In genomic region chr10:1050555-1050954, GRCh38 we compare ENCODE assay signal across 8 cellular contexts. TPM values are rescaled to one million over a fixed set of nuclear protein-coding genes. Genes with fewer than 3 reads are reported as not detected.
DNase-seq lines count a peak whose midpoint lies in the region; ATAC-seq and TF ChIP-seq lines count a peak whose summit lies in the region.

No MANE protein-coding gene starts in this region.

- CTCF ChIA-PET in activated CD4-positive, alpha-beta T cell treated with anti-CD3 and anti-CD28 coated beads for 36 hours (lab: Charles Lee), result interaction anchor here (0.7 to 3.3 kb wide), 2 partner anchors 12 to 82 kb away, joined by 3 to 14 read pairs; no protein-coding TSS in a partner anchor

- no peaks in the 10 kb centered on the region for H3K9me3 ChIP-seq in SJCRH30 (replicated peaks)
- no peaks in the 10 kb centered on the region for H3K9me3 ChIP-seq in duodenal mucosa (ENCODE audit: control insufficient read depth in 1 of 2, low read length in 2 of 2)
- H3K9me3 ChIP-seq in psoas muscle, result no peaks in the 10 kb centered on the region

- H3K27ac Mint-ChIP-seq in activated CD4-positive, alpha-beta T cell treated with anti-CD3 and anti-CD28 coated beads for 36 hours, result peak overlapping the region; percentile 63

- H3K4me1 ChIP-seq in SJCRH30 (no peaks in the 10 kb centered on the region), duodenal mucosa (ENCODE audit: control insufficient read depth in 1 of 2, insufficient read depth in 2 of 2, low read length in 2 of 2) (peaks cover 32 to 38% of the 10 kb centered on the region in 2 donors), psoas muscle (peaks cover 47% of the 10 kb centered on the region)

- peak; percentile 72 for DNase-seq in activated CD4-positive, alpha-beta T cell treated with anti-CD3 and anti-CD28 coated beads for 36 hours
- no peak for DNase-seq in activated CD4-positive, alpha-beta T cell treated with anti-CD3 and anti-CD28 coated beads for 1 hour
- no peak for DNase-seq in SJCRH30
- DNase-seq in psoas muscle, result no peak
- no peak for DNase-seq in amniotic stem cell (lab: John Stamatoyannopoulos, UW)
- DNase-seq in mesenteric fat pad (ENCODE audit: low spot score), result no peak

- no peak for TF ChIP-seq CTCF in psoas muscle (IDR thresholded peaks at IDR 0.05)

- POLR2A ChIA-PET in activated CD4-positive, alpha-beta T cell treated with anti-CD3 and anti-CD28 coated beads for 36 hours (lab: Charles Lee), result interaction anchor here (0.6 kb wide), 1 partner anchor 38 kb away, joined by 4 read pairs; no protein-coding TSS in a partner anchor

- no peak for TF ChIP-seq POLR2A in GM18505 (IDR thresholded peaks at IDR 0.05; ENCODE audit: borderline replicate concordance, extremely low read depth, insufficient read depth, insufficient read length)

- H3K9me3 Mint-ChIP-seq in activated CD4-positive, alpha-beta T cell treated with anti-CD3 and anti-CD28 coated beads for 36 hours (ENCODE audit: low read depth), result no peaks in the 10 kb centered on the region

- peaks cover 63% of the 10 kb centered on the region for H3K4me1 Mint-ChIP-seq in activated CD4-positive, alpha-beta T cell treated with anti-CD3 and anti-CD28 coated beads for 36 hours

- peak overlapping the region in 1 of 2 donors; percentile 15 for H3K9ac ChIP-seq in duodenal mucosa (ENCODE audit: low read depth in 1 of 2, low read length in 2 of 2)

- H3K27me3 ChIP-seq in SJCRH30 (no peaks in the 10 kb centered on the region), duodenal mucosa (ENCODE audit: control insufficient read depth in 1 of 2, insufficient read depth in 2 of 2, low read length in 2 of 2) (no peaks in the 10 kb centered on the region), psoas muscle (ENCODE audit: insufficient read depth in 3 of 3, low read length in 2 of 3) (no peaks in the 10 kb centered on the region)

- H3K27ac ChIP-seq in SJCRH30 (no peak overlapping the region), duodenal mucosa (ENCODE audit: low read depth, low read length) (no peak overlapping the region), psoas muscle (peak overlapping the region; percentile 98)

- H3K36me3 Mint-ChIP-seq in activated CD4-positive, alpha-beta T cell treated with anti-CD3 and anti-CD28 coated beads for 36 hours (ENCODE audit: low read depth), result peaks cover 54% of the 10 kb centered on the region

- WGBS in psoas muscle, 3 donors, result 70 to 80% (median 72%) methylated on average over 4 of the region's 4 CpGs

- H3K36me3 ChIP-seq in SJCRH30, result peaks cover 20% of the 10 kb centered on the region
- peaks cover 5 to 12% of the 10 kb centered on the region in 2 donors for H3K36me3 ChIP-seq in duodenal mucosa (ENCODE audit: control insufficient read depth in 1 of 2, insufficient read depth in 2 of 2, low read length in 2 of 2)
- H3K36me3 ChIP-seq in psoas muscle (ENCODE audit: insufficient read depth in 1 of 2, low read depth in 1 of 2), result peaks cover 3 to 40% of the 10 kb centered on the region in 2 donors

- no peaks in the 10 kb centered on the region for H3K27me3 Mint-ChIP-seq in activated CD4-positive, alpha-beta T cell treated with anti-CD3 and anti-CD28 coated beads for 36 hours

- no peak for ATAC-seq in activated CD4-positive, alpha-beta T cell treated with anti-CD3 and anti-CD28 coated beads for 36 hours
- ATAC-seq in psoas muscle, result no peak
- ATAC-seq in GM18505 (IDR thresholded peaks at IDR 0.05; ENCODE audit: unreplicated experiment), result no peak

- intact Hi-C loops in activated CD4-positive, alpha-beta T cell treated with anti-CD3 and anti-CD28 coated beads for 36 hours (cut with DNase I, micrococcal nuclease), result no loop called here
- intact Hi-C loops in psoas muscle (cut with DNase I), result loop anchor here (5.0 to 10.0 kb wide), 2 partner anchors 116 to 118 kb away; partner anchors contain the start of gene LARP4B (in 2 of the 2)

- peak overlapping the region; percentile 70; the same call in 1 of the 2 replicates for H3K4me3 ChIP-seq in SJCRH30
- H3K4me3 ChIP-seq in duodenal mucosa (ENCODE audit: low read depth in 1 of 2, low read length in 2 of 2), result peak overlapping the region; percentile 23 to 98
- H3K4me3 ChIP-seq in psoas muscle, result peak overlapping the region; percentile 89

- peak overlapping the region; percentile 98 for H3K4me3 Mint-ChIP-seq in activated CD4-positive, alpha-beta T cell treated with anti-CD3 and anti-CD28 coated beads for 36 hours

RNA-seq across cellular contexts. Expression of gene IDI1, which starts 1.6 kb away (rescaled TPM):
- total RNA-seq in activated CD4-positive, alpha-beta T cell treated with anti-CD3 and anti-CD28 coated beads for 36 hours, result 10 to 100 TPM; 40.4 to 66.0 TPM
- 66.8 and 70.0 TPM in 2 replicates for total RNA-seq in SJCRH30 (2014; rRNA removed; shearing (Covaris generic))
- total RNA-seq in psoas muscle (10 to 100 TPM; 49.3 to 61.3 (median 55.3) TPM), mesenteric fat pad (32.3 TPM)
- 100 to 1,000 TPM in 2 of 3 donors, 10 to 100 TPM in 1; 42.8 to 137 (median 111) TPM for polyA plus RNA-seq in psoas muscle

RNA-seq across cellular contexts. Expression of gene WDR37, which starts 5.6 kb away (rescaled TPM):
- 10 to 100 TPM; 16.3 to 16.8 TPM for total RNA-seq in activated CD4-positive, alpha-beta T cell treated with anti-CD3 and anti-CD28 coated beads for 36 hours
- 5.6 and 6.1 TPM in 2 replicates for total RNA-seq in SJCRH30 (2014; rRNA removed; shearing (Covaris generic))
- total RNA-seq in psoas muscle (10 to 100 TPM; 17.2 to 28.3 (median 21.4) TPM), mesenteric fat pad (17.1 TPM)
- polyA plus RNA-seq in psoas muscle, result 10 to 100 TPM in 1 of 3 donors, 1 to 10 TPM in 2; 6.8 to 14.1 (median 9.7) TPM

RNA-seq across cellular contexts. Expression of gene IDI2, which starts 24.9 kb away (rescaled TPM):
- total RNA-seq in activated CD4-positive, alpha-beta T cell treated with anti-CD3 and anti-CD28 coated beads for 36 hours, result not detected
- total RNA-seq in SJCRH30 (2014; rRNA removed; shearing (Covaris generic)), result not detected in 2 replicates
- 100 to 1,000 TPM; 107 to 182 (median 144) TPM for total RNA-seq in psoas muscle
- 100 to 1,000 TPM in 2 of 3 donors, 10 to 100 TPM in 1; 16.6 to 180 (median 133) TPM for polyA plus RNA-seq in psoas muscle
- total RNA-seq in mesenteric fat pad, result not detected

Comparison
In these comparisons a context has a peak if more than half of its experiments do, and no peak if none do; other contexts are left out.
1. RNA of gene IDI2, which starts 24.9 kb away (total RNA-seq): 107 to 182 TPM in psoas muscle; not detected in activated CD4-positive, alpha-beta T cell treated with anti-CD3 and anti-CD28 coated beads for 36 hours, not detected in SJCRH30 and not detected in mesenteric fat pad (single experiment); every median in the first group is over 100 times any median in the second.
2. intact Hi-C loops: an anchor here in psoas muscle (5.0 to 10.0 kb wide); none called in activated CD4-positive, alpha-beta T cell treated with anti-CD3 and anti-CD28 coated beads for 36 hours.
3. Peak in every context shown above with its lines, with median percentiles within 50 percentile points of each other: H3K4me3 ChIP-seq.